In genomic region chr6:6392214-6393068, GRCh38 we compare ENCODE assay signal across 12 cellular contexts.
DNase-seq lines count a peak whose midpoint lies in the region; ATAC-seq and TF ChIP-seq lines count a peak whose summit lies in the region.
"Had no signal": no experiment of that assay in that cellular context is flagged by ENCODE, and none has a peak within 500 bp of the region (broad histone marks: within the 10 kb centered on the region; RNA-seq: fewer than 3 reads in every experiment).

No MANE protein-coding gene starts in this region.

- H3K27ac ChIP-seq in CD8-positive, alpha-beta T cell (ENCODE audit: low read depth, low read length): no peak overlapping the region
- H3K27ac ChIP-seq: esophagus muscularis mucosa had no signal

- no peaks in the 10 kb centered on the region for H3K9me3 Mint-ChIP-seq in CD8-positive, alpha-beta T cell
- no peaks in the 10 kb centered on the region for H3K9me3 Mint-ChIP-seq in activated CD4-positive, alpha-beta memory T cell treated with anti-CD3 and anti-CD28 coated beads, Interleukin-2, amount 10 ng/mL, durations not matched to agents 7 days and 5 days
- H3K9me3 Mint-ChIP-seq: immature natural killer cell, natural killer cell had no signal

- no peaks in the 10 kb centered on the region for H3K4me1 Mint-ChIP-seq in CD8-positive, alpha-beta T cell (ENCODE audit: low read depth)
- H3K4me1 Mint-ChIP-seq in activated CD4-positive, alpha-beta memory T cell treated with anti-CD3 and anti-CD28 coated beads, Interleukin-2, amount 10 ng/mL, durations not matched to agents 7 days and 5 days: no peaks in the 10 kb centered on the region
- H3K4me1 Mint-ChIP-seq: immature natural killer cell, natural killer cell had no signal

- no peak overlapping the region for H3K4me3 Mint-ChIP-seq in CD8-positive, alpha-beta T cell
- H3K4me3 Mint-ChIP-seq in activated CD4-positive, alpha-beta memory T cell treated with anti-CD3 and anti-CD28 coated beads, Interleukin-2, amount 10 ng/mL, durations not matched to agents 7 days and 5 days: no peak overlapping the region
- H3K4me3 Mint-ChIP-seq: immature natural killer cell, natural killer cell had no signal

- no peaks in the 10 kb centered on the region for H3K4me1 ChIP-seq in CD8-positive, alpha-beta T cell (ENCODE audit: insufficient read depth, low read length)
- H3K4me1 ChIP-seq: esophagus muscularis mucosa had no signal

- peaks cover 5% of the 10 kb centered on the region for H3K27me3 Mint-ChIP-seq in CD8-positive, alpha-beta T cell (ENCODE audit: low read depth)
- H3K27me3 Mint-ChIP-seq in activated CD4-positive, alpha-beta memory T cell treated with anti-CD3 and anti-CD28 coated beads, Interleukin-2, amount 10 ng/mL, durations not matched to agents 7 days and 5 days: peaks cover 2% of the 10 kb centered on the region

- no peaks in the 10 kb centered on the region for H3K9me3 ChIP-seq in CD8-positive, alpha-beta T cell (ENCODE audit: low read length)
- H3K9me3 ChIP-seq: esophagus muscularis mucosa had no signal

- H3K27me3 ChIP-seq in CD8-positive, alpha-beta T cell (ENCODE audit: insufficient read depth, low read length): no peaks in the 10 kb centered on the region
- H3K27me3 ChIP-seq: esophagus muscularis mucosa had no signal

- peak; percentile 88 for ATAC-seq in GM19395 (IDR thresholded peaks at IDR 0.05; ENCODE audit: unreplicated experiment)
- ATAC-seq in HG02852 (IDR thresholded peaks at IDR 0.05; ENCODE audit: unreplicated experiment): peak; percentile 72
- peak; percentile 37 for ATAC-seq in HG03558 (IDR thresholded peaks at IDR 0.05; ENCODE audit: extremely low read depth, unreplicated experiment)
- no peak for ATAC-seq in CD8-positive, alpha-beta T cell
- ATAC-seq: K562, natural killer cell had no signal

- POLR2A ChIA-PET in CD8-positive, alpha-beta T cell (lab: Charles Lee): no interaction called here
- POLR2A ChIA-PET in activated CD4-positive, alpha-beta memory T cell treated with anti-CD3 and anti-CD28 coated beads, Interleukin-2, amount 10 ng/mL, durations not matched to agents 7 days and 5 days (lab: Charles Lee): no interaction called here

- H3K27ac Mint-ChIP-seq in CD8-positive, alpha-beta T cell: no peak overlapping the region
- H3K27ac Mint-ChIP-seq in activated CD4-positive, alpha-beta memory T cell treated with anti-CD3 and anti-CD28 coated beads, Interleukin-2, amount 10 ng/mL, durations not matched to agents 7 days and 5 days: no peak overlapping the region
- H3K27ac Mint-ChIP-seq: immature natural killer cell, natural killer cell had no signal

- no peaks in the 10 kb centered on the region for H3K36me3 Mint-ChIP-seq in CD8-positive, alpha-beta T cell
- H3K36me3 Mint-ChIP-seq in activated CD4-positive, alpha-beta memory T cell treated with anti-CD3 and anti-CD28 coated beads, Interleukin-2, amount 10 ng/mL, durations not matched to agents 7 days and 5 days (ENCODE audit: low read depth): no peaks in the 10 kb centered on the region
- H3K36me3 Mint-ChIP-seq: immature natural killer cell, natural killer cell had no signal

- DNase-seq in GM12864 (ENCODE audit: low read depth) (peak; percentile 64), AG08396 (ENCODE audit: low spot score) (no peak)
- no peak for DNase-seq in stimulated activated CD4-positive, alpha-beta T cell treated with anti-CD3 and anti-CD28 coated beads, Interleukin-4, amount 100 ng/mL, for 1 hour
- DNase-seq in CD8-positive, alpha-beta T cell: no peak
- DNase-seq in activated CD4-positive, alpha-beta memory T cell treated with anti-CD3 and anti-CD28 coated beads, Interleukin-2, amount 10 ng/mL, durations not matched to agents 7 days and 5 days: no peak
- DNase-seq: immature natural killer cell, natural killer cell had no signal

- intact Hi-C loops in CD8-positive, alpha-beta T cell (cut with DNase I, micrococcal nuclease): no loop called here

- no peak overlapping the region for H3K4me3 ChIP-seq in GM12864 (ENCODE audit: low read depth, low read length)
- no peak overlapping the region for H3K4me3 ChIP-seq in CD8-positive, alpha-beta T cell (ENCODE audit: low read depth, low read length)
- H3K4me3 ChIP-seq: esophagus muscularis mucosa, K562 had no signal

- CTCF ChIA-PET in CD8-positive, alpha-beta T cell (lab: Charles Lee): no interaction called here
- CTCF ChIA-PET in activated CD4-positive, alpha-beta memory T cell treated with anti-CD3 and anti-CD28 coated beads, Interleukin-2, amount 10 ng/mL, durations not matched to agents 7 days and 5 days (lab: Charles Lee): interaction anchor here (0.6 kb wide), 1 partner anchor 988 kb away, joined by 4 read pairs; no protein-coding TSS in a partner anchor

- no peaks in the 10 kb centered on the region for H3K36me3 ChIP-seq in CD8-positive, alpha-beta T cell (ENCODE audit: insufficient read depth, low read length)
- H3K36me3 ChIP-seq: esophagus muscularis mucosa had no signal

- TF ChIP-seq CTCF in GM12864 (IDR thresholded peaks at IDR 0.05; ENCODE audit: low read depth, low read length, missing control alignments): no peak
- TF ChIP-seq CTCF in CD8-positive, alpha-beta T cell (IDR thresholded peaks at IDR 0.05): no peak
